ENCODE assay signal across 11 cellular contexts in genomic region chr4:128524311-128524710, GRCh38.
A peak's percentile ranks its signal among the peaks of the same experiment; 100 is the strongest.
DNase-seq lines count a peak whose midpoint lies in the region; ATAC-seq and TF ChIP-seq lines count a peak whose summit lies in the region.
"Had no signal": no experiment of that assay in that cellular context is flagged by ENCODE, and none has a peak within 500 bp of the region (broad histone marks: within the 10 kb centered on the region; RNA-seq: fewer than 3 reads in every experiment).

No MANE protein-coding gene starts in this region.

- in situ Hi-C loops in ACHN (cut with HindIII; ENCODE audit: low pct_ligation_motif_present, low pct_unique_long_range_greater_than_20kb, low sequenced_read_pairs): no loop called here

- POLR2A ChIA-PET in PC-9 (lab: Charles Lee; ENCODE audit: unreplicated experiment): interaction anchor here (0.6 to 0.7 kb wide), 3 partner anchors 12 to 107 kb away, joined by 4 to 8 read pairs (median 8); no protein-coding TSS in a partner anchor
- POLR2A ChIA-PET in activated CD4-positive, alpha-beta memory T cell treated with anti-CD3 and anti-CD28 coated beads for 36 hours (lab: Charles Lee): no interaction called here

- H3K4me1 ChIP-seq in PC-9 (replicated peaks; ENCODE audit: insufficient read depth) (peaks cover 57% of the 10 kb centered on the region), esophagus (ENCODE audit: control insufficient read depth in 2 of 2, insufficient read depth in 2 of 2, low read length in 1 of 2) (peaks cover 0 to 7% of the 10 kb centered on the region in 2 donors)
- H3K4me1 ChIP-seq: BLaER1 had no signal

- H3K27me3 ChIP-seq in PC-9 (ENCODE audit: insufficient read depth, low read depth) (no peaks in the 10 kb centered on the region), esophagus (ENCODE audit: control insufficient read depth in 1 of 2, insufficient read depth in 2 of 2, low read length in 2 of 2) (no peaks in the 10 kb centered on the region)
- H3K27me3 ChIP-seq: BLaER1 had no signal

- no peak overlapping the region; the same call in 1 of the 2 replicates for H2AFZ ChIP-seq in PC-9

- H3F3A ChIP-seq in PC-9 (ENCODE audit: insufficient read depth, low read depth): peaks cover 27% of the 10 kb centered on the region

- no peak for TF ChIP-seq CTCF in PC-9 (conservative IDR thresholded peaks at IDR 0.05)

- H3K79me2 ChIP-seq in PC-9 (ENCODE audit: low read depth): no peaks in the 10 kb centered on the region

- H4K20me1 ChIP-seq in PC-9 (ENCODE audit: insufficient read depth): no peaks in the 10 kb centered on the region
- H4K20me1 ChIP-seq: BLaER1 had no signal

- H3K27ac ChIP-seq in PC-9: peak overlapping the region; percentile 98
- H3K27ac ChIP-seq in esophagus (ENCODE audit: low read depth in 2 of 2, low read length in 1 of 2): peak overlapping the region; percentile 52 to 62
- H3K27ac ChIP-seq: BLaER1 had no signal

- peaks cover 5% of the 10 kb centered on the region for H3K4me1 Mint-ChIP-seq in T-helper 17 cell
- H3K4me1 Mint-ChIP-seq in activated CD4-positive, alpha-beta memory T cell treated with anti-CD3 and anti-CD28 coated beads for 36 hours (ENCODE audit: low read depth): peaks cover 3% of the 10 kb centered on the region
- H3K4me1 Mint-ChIP-seq: immature natural killer cell had no signal

- peak overlapping the region; percentile 78 for H3K4me2 ChIP-seq in PC-9
- H3K4me2 ChIP-seq: BLaER1 had no signal

- no peak overlapping the region for H3K27ac Mint-ChIP-seq in T-helper 17 cell
- H3K27ac Mint-ChIP-seq in activated CD4-positive, alpha-beta memory T cell treated with anti-CD3 and anti-CD28 coated beads for 36 hours: no peak overlapping the region
- H3K27ac Mint-ChIP-seq: brain, immature natural killer cell had no signal

- CTCF ChIA-PET in PC-9 (lab: Charles Lee): no interaction called here
- CTCF ChIA-PET in activated CD4-positive, alpha-beta memory T cell treated with anti-CD3 and anti-CD28 coated beads for 36 hours (lab: Charles Lee): no interaction called here

- ATAC-seq in HG03025 (IDR thresholded peaks at IDR 0.05; ENCODE audit: low FRiP score, unreplicated experiment): no peak
- ATAC-seq in T-helper 17 cell: no peak

- no peak overlapping the region for H3K4me3 ChIP-seq in PC-9
- no peak overlapping the region for H3K4me3 ChIP-seq in esophagus (ENCODE audit: low read depth in 1 of 2, low read length in 2 of 2)
- H3K4me3 ChIP-seq: BLaER1 had no signal

- peak; percentile 91 for DNase-seq in ACHN
- DNase-seq in PC-9: peak; percentile 60 to 77
- peak; percentile 82 for DNase-seq in myocyte (ENCODE audit: low read depth)
- DNase-seq in NCI-H1105 treated with DMSO at 0.1 percent for 48 hours (lab: John Stamatoyannopoulos, UW): no peak
- no peak for DNase-seq in T-helper 17 cell
- DNase-seq in activated CD4-positive, alpha-beta memory T cell treated with anti-CD3 and anti-CD28 coated beads for 36 hours: no peak
- DNase-seq: immature natural killer cell had no signal

- H3K36me3 ChIP-seq in PC-9 (ENCODE audit: low read depth) (no peaks in the 10 kb centered on the region), esophagus (ENCODE audit: control insufficient read depth in 2 of 2, insufficient read depth in 2 of 2, low read length in 1 of 2) (no peaks in the 10 kb centered on the region)
- H3K36me3 ChIP-seq: BLaER1 had no signal

- no peaks in the 10 kb centered on the region for H3K9me3 Mint-ChIP-seq in activated CD4-positive, alpha-beta memory T cell treated with anti-CD3 and anti-CD28 coated beads for 36 hours
- H3K9me3 Mint-ChIP-seq: brain had no signal

- H3K9me3 ChIP-seq in PC-9 (ENCODE audit: insufficient read depth, low read depth): no peaks in the 10 kb centered on the region
- H3K9me3 ChIP-seq in esophagus (ENCODE audit: control insufficient read depth in 2 of 2, insufficient read depth in 1 of 2, low read depth in 1 of 2, low read length in 1 of 2): no peaks in the 10 kb centered on the region
- H3K9me3 ChIP-seq in T-helper 17 cell (ENCODE audit: control insufficient read depth, low read length, poor library complexity, severe bottlenecking): no peaks in the 10 kb centered on the region
- H3K9me3 ChIP-seq: BLaER1 had no signal

- BruUV-seq in PC-9 (replicated peaks; lab: Mats Ljungman, UMichigan): no TSS peak

- H3K4me3 Mint-ChIP-seq in T-helper 17 cell: no peak overlapping the region
- H3K4me3 Mint-ChIP-seq in activated CD4-positive, alpha-beta memory T cell treated with anti-CD3 and anti-CD28 coated beads for 36 hours: no peak overlapping the region
- H3K4me3 Mint-ChIP-seq: brain, immature natural killer cell had no signal

- 50 to 66% methylated on average over 6 of the region's 6 CpGs for WGBS in esophagus, 2 donors

- no peaks in the 10 kb centered on the region for H3K9me2 ChIP-seq in PC-9 (ENCODE audit: insufficient read depth)

- intact Hi-C loops in PC-9 (cut with micrococcal nuclease; ENCODE audit: unreplicated experiment): loop anchor here (2.0 kb wide), 1 partner anchor 28 kb away; no protein-coding TSS in a partner anchor
- intact Hi-C loops in activated CD4-positive, alpha-beta memory T cell treated with anti-CD3 and anti-CD28 coated beads for 36 hours (cut with micrococcal nuclease): no loop called here

- peaks cover 6% of the 10 kb centered on the region for H3K36me3 Mint-ChIP-seq in T-helper 17 cell (ENCODE audit: low read depth)
- H3K36me3 Mint-ChIP-seq in activated CD4-positive, alpha-beta memory T cell treated with anti-CD3 and anti-CD28 coated beads for 36 hours: no peaks in the 10 kb centered on the region
- H3K36me3 Mint-ChIP-seq: brain had no signal

- peaks cover 24% of the 10 kb centered on the region for H3K27me3 Mint-ChIP-seq in T-helper 17 cell
- peaks cover 9% of the 10 kb centered on the region for H3K27me3 Mint-ChIP-seq in activated CD4-positive, alpha-beta memory T cell treated with anti-CD3 and anti-CD28 coated beads for 36 hours

Comparison
In these comparisons a context has a peak if more than half of its experiments do, and no peak if none do; other contexts are left out.
1. DNase-seq: peak in ACHN (single experiment), PC-9 (2 of 2) and myocyte (single experiment); none in NCI-H1105 treated with DMSO at 0.1 percent for 48 hours (single experiment), T-helper 17 cell (0 of 3) and activated CD4-positive, alpha-beta memory T cell treated with anti-CD3 and anti-CD28 coated beads for 36 hours (single experiment).